17 cellular contexts compared by ENCODE assay signal in genomic region chr7:28669329-28669728, GRCh38.
DNase-seq lines count a peak whose midpoint lies in the region; ATAC-seq and TF ChIP-seq lines count a peak whose summit lies in the region.
"Had no signal": no experiment of that assay in that cellular context is flagged by ENCODE, and none has a peak within 500 bp of the region (broad histone marks: within the 10 kb centered on the region; RNA-seq: fewer than 3 reads in every experiment).

No MANE protein-coding gene starts in this region.

- H3K4me1 ChIP-seq in esophagus muscularis mucosa, result peaks cover 0 to 17% (median 10%) of the 10 kb centered on the region in 4 donors
- H3K4me1 ChIP-seq in spleen, result peaks cover 0 to 14% (median 0%) of the 10 kb centered on the region in 6 donors
- H3K4me1 ChIP-seq in vagina, result no peaks in the 10 kb centered on the region

- peak; percentile 63 for TF ChIP-seq EP300 in esophagus muscularis mucosa (IDR thresholded peaks at IDR 0.05)

- no peak for TF ChIP-seq POLR2A in NB4 (IDR thresholded peaks at IDR 0.05; ENCODE audit: extremely low read depth, insufficient read length)
- TF ChIP-seq POLR2A in esophagus muscularis mucosa (IDR thresholded peaks at IDR 0.05; ENCODE audit: low read depth), result no peak
- TF ChIP-seq POLR2A in spleen (IDR thresholded peaks at IDR 0.05), result no peak
- no peak for TF ChIP-seq POLR2A in vagina (IDR thresholded peaks at IDR 0.05)

- H3K27ac ChIP-seq in esophagus muscularis mucosa (replicated peaks in 1 of 4) (peak overlapping the region in 3 of 4 donors; percentile 33 to 62 (median 59)), spleen (peak overlapping the region in 7 of 8 donors; percentile 37 to 91 (median 69)), vagina (no peak overlapping the region)
- H3K27ac ChIP-seq: 22Rv1, BLaER1 had no signal

- intact Hi-C loops in esophagus muscularis mucosa (cut with DNase I) (no loop called here), spleen (cut with DNase I; ENCODE audit: low total_unique reads) (no loop called here), vagina (cut with DNase I) (no loop called here)

- no peaks in the 10 kb centered on the region for H3K27me3 ChIP-seq in esophagus muscularis mucosa
- H3K27me3 ChIP-seq in spleen (replicated peaks in 1 of 7), result no peaks in the 10 kb centered on the region
- H3K27me3 ChIP-seq in vagina, result no peaks in the 10 kb centered on the region
- H3K27me3 ChIP-seq: BLaER1 had no signal

- no peak for ATAC-seq in GM21619 (IDR thresholded peaks at IDR 0.05; ENCODE audit: unreplicated experiment)

- WGBS in esophagus muscularis mucosa, result 42% methylated on average over 4 of the region's 4 CpGs
- WGBS in spleen, 5 donors, result 34 to 72% (median 52%) methylated on average over 4 of the region's 4 CpGs

- H3K4me3 ChIP-seq in NB4 (ENCODE audit: low read depth, low read length) (no peak overlapping the region), esophagus muscularis mucosa (peak overlapping the region in 1 of 4 donors; percentile 23), spleen (peak overlapping the region in 1 of 8 donors; percentile 45), vagina (no peak overlapping the region)
- H3K4me3 ChIP-seq: BLaER1 had no signal

- H3K36me3 ChIP-seq in esophagus muscularis mucosa, result no peaks in the 10 kb centered on the region
- H3K36me3 ChIP-seq in spleen, result no peaks in the 10 kb centered on the region
- no peaks in the 10 kb centered on the region for H3K36me3 ChIP-seq in vagina
- H3K36me3 ChIP-seq: BLaER1 had no signal

- DNase-seq in NOMO-1 treated with DMSO at 0.1 percent for 48 hours (lab: John Stamatoyannopoulos, UW; ENCODE audit: unreplicated experiment) (peak; percentile 40), NOMO-1 treated with dmso at 0.1 percent for 144 hours (lab: John Stamatoyannopoulos, UW; ENCODE audit: unreplicated experiment) (no peak), NB4 (ENCODE audit: low read depth) (peak; percentile 34), esophagus muscularis mucosa (ENCODE audit: extremely low spot score) (no peak), spleen (no peak), vagina (ENCODE audit: extremely low spot score in 2 of 2) (no peak), AML-193 (lab: John Stamatoyannopoulos, UW) (no peak)
- DNase-seq: H7, NCI-H1092 treated with DMSO at 0.1 percent for 48 hours, NCI-H1694, NCI-H2107, NCI-H345, NCI-H526 treated with DMSO at 0.1 percent for 48 hours, SHP77 had no signal

- TF ChIP-seq CTCF in NB4 (IDR thresholded peaks at IDR 0.05; ENCODE audit: low read depth, low read length) (no peak), esophagus muscularis mucosa (IDR thresholded peaks at IDR 0.05) (no peak), spleen (IDR thresholded peaks at IDR 0.05 in 8 of 11, conservative IDR thresholded peaks at IDR 0.05 in 3 of 11) (no peak), vagina (IDR thresholded peaks at IDR 0.05) (no peak)

- H3K9me3 ChIP-seq in esophagus muscularis mucosa (no peaks in the 10 kb centered on the region), spleen (no peaks in the 10 kb centered on the region), vagina (no peaks in the 10 kb centered on the region)
- H3K9me3 ChIP-seq: BLaER1 had no signal

Comparison
In these comparisons a context has a peak if more than half of its experiments do, and no peak if none do; other contexts are left out.
1. DNase-seq: peak in NOMO-1 treated with DMSO at 0.1 percent for 48 hours (single experiment) and NB4 (single experiment); none in NOMO-1 treated with dmso at 0.1 percent for 144 hours (single experiment), esophagus muscularis mucosa (single experiment), spleen (single experiment), vagina (0 of 2) and AML-193 (0 of 2).